9 cellular contexts compared by ENCODE assay signal in the genomic region with DNA sequence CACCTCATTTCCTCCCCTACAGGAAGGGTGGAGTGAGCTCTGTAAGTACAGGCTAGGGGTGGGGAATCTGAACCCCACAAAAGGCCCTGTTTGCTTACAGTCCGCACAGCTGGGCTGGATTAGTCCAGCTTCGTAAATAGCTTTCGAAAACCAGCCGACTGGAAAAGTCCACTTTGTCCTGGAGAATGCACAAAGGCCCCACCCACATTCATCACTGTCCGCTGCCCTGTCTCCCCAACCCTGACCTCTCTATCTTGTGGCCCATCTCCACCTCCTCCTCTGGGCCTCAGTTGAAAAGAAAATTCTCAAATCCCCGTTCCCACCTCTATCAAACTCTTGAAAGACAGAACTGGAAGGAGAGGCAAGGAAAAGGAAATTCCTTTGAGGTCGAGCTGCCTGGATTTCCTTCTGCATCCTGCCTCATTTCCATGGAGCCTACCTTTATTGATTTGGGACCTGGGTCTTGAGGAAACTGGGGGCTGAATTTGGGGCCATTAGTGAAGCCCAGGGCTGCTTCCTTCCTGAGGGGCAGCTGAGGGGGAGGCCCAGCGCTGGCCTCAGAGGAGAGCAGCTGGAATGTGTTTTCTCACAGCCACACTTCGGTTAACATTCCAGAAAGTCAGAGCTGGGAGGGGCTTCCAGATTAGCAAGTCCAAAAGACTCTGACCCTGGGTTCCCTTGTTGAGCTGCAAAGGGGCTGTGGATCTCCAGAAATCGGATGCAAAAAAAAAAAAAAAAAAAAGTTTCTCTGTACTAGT.
DNase-seq lines count a peak whose midpoint lies in the region; ATAC-seq and TF ChIP-seq lines count a peak whose summit lies in the region.
"Had no signal": no experiment of that assay in that cellular context is flagged by ENCODE, and none has a peak within 500 bp of the region (broad histone marks: within the 10 kb centered on the region; RNA-seq: fewer than 3 reads in every experiment).

No MANE protein-coding gene starts in this region.

- H3K4me3 ChIP-seq in SJCRH30 (peak overlapping the region; percentile 34), fibroblast of villous mesenchyme (ENCODE audit: low read depth, low read length) (peak overlapping the region; percentile 22), urinary bladder (ENCODE audit: low read depth, low read length) (no peak overlapping the region)
- no peak overlapping the region for H3K4me3 ChIP-seq in naive thymus-derived CD4-positive, alpha-beta T cell (ENCODE audit: low read length)

- H3K36me3 Mint-ChIP-seq in naive thymus-derived CD4-positive, alpha-beta T cell, result peaks cover 0 to 4% (median 0%) of the 10 kb centered on the region in 5 donors

- no peak overlapping the region for H3K27ac Mint-ChIP-seq in naive thymus-derived CD4-positive, alpha-beta T cell
- H3K27ac Mint-ChIP-seq: activated CD8-positive, alpha-beta T cell treated with anti-CD3 and anti-CD28 coated beads for 36 hours had no signal

- H3K4me1 Mint-ChIP-seq in naive thymus-derived CD4-positive, alpha-beta T cell, result peaks cover 0 to 2% (median 2%) of the 10 kb centered on the region in 7 donors

- POLR2A ChIA-PET in naive thymus-derived CD4-positive, alpha-beta T cell (lab: Charles Lee), result no interaction called here

- intact Hi-C loops in naive thymus-derived CD4-positive, alpha-beta T cell (cut with micrococcal nuclease), result no loop called here

- CTCF ChIA-PET in naive thymus-derived CD4-positive, alpha-beta T cell (lab: Charles Lee), result no interaction called here

- ATAC-seq in naive thymus-derived CD4-positive, alpha-beta T cell, result no peak
- ATAC-seq: activated CD8-positive, alpha-beta T cell treated with anti-CD3 and anti-CD28 coated beads for 36 hours had no signal

- H3K4me3 Mint-ChIP-seq in naive thymus-derived CD4-positive, alpha-beta T cell, result no peak overlapping the region
- H3K4me3 Mint-ChIP-seq: activated CD8-positive, alpha-beta T cell treated with anti-CD3 and anti-CD28 coated beads for 36 hours had no signal

- 16% methylated on average over 10 of the region's 10 CpGs for WGBS in urinary bladder

- peak; percentile 80 to 86 for DNase-seq in SJCRH30
- DNase-seq in fibroblast of villous mesenchyme (ENCODE audit: low read depth), result peak; percentile 99
- DNase-seq in myocyte (ENCODE audit: low read depth), result peak; percentile 63
- DNase-seq in naive thymus-derived CD4-positive, alpha-beta T cell, result no peak
- no peak for DNase-seq in stimulated activated CD4-positive, alpha-beta T cell treated with anti-CD3 and anti-CD28 coated beads, Interleukin-4, amount 100 ng/mL, for 4 hours
- no peak for DNase-seq in DMS79 (lab: John Stamatoyannopoulos, UW)
- DNase-seq: activated CD8-positive, alpha-beta T cell treated with anti-CD3 and anti-CD28 coated beads for 36 hours; NCI-H524 treated with DMSO at 0.1 percent for 48 hours had no signal

- no peaks in the 10 kb centered on the region for H3K27me3 ChIP-seq in SJCRH30
- H3K27me3 ChIP-seq in naive thymus-derived CD4-positive, alpha-beta T cell (ENCODE audit: control insufficient read depth in 2 of 2, insufficient read depth in 2 of 2, low read length in 2 of 2), result no peaks in the 10 kb centered on the region

- H3K36me3 ChIP-seq in SJCRH30 (no peaks in the 10 kb centered on the region), urinary bladder (ENCODE audit: insufficient read depth) (no peaks in the 10 kb centered on the region)
- no peaks in the 10 kb centered on the region for H3K36me3 ChIP-seq in naive thymus-derived CD4-positive, alpha-beta T cell (ENCODE audit: control insufficient read depth in 2 of 3, insufficient read depth in 3 of 3, low read length in 3 of 3)

- H3K4me1 ChIP-seq in SJCRH30 (peaks cover 32% of the 10 kb centered on the region), urinary bladder (ENCODE audit: insufficient read depth) (no peaks in the 10 kb centered on the region)
- no peaks in the 10 kb centered on the region for H3K4me1 ChIP-seq in naive thymus-derived CD4-positive, alpha-beta T cell (ENCODE audit: control insufficient read depth in 2 of 2, insufficient read depth in 2 of 2, low read length in 2 of 2)

- TF ChIP-seq CTCF in fibroblast of villous mesenchyme (IDR thresholded peaks at IDR 0.05; ENCODE audit: insufficient read depth, low read depth, low read length), result no peak

- H3K9me3 ChIP-seq in SJCRH30 (replicated peaks), result no peaks in the 10 kb centered on the region
- H3K9me3 ChIP-seq in naive thymus-derived CD4-positive, alpha-beta T cell (ENCODE audit: control insufficient read depth in 2 of 3, low read length in 3 of 3), result no peaks in the 10 kb centered on the region

- H3K27ac ChIP-seq in SJCRH30 (peak overlapping the region; percentile 95), urinary bladder (ENCODE audit: low read depth) (peak overlapping the region; percentile 78)
- H3K27ac ChIP-seq in naive thymus-derived CD4-positive, alpha-beta T cell (ENCODE audit: low read depth, low read length), result no peak overlapping the region

- H3K9me3 Mint-ChIP-seq in naive thymus-derived CD4-positive, alpha-beta T cell, result peaks cover 0 to 6% (median 3%) of the 10 kb centered on the region in 11 donors

- peaks cover 0 to 6% (median 2%) of the 10 kb centered on the region in 5 donors for H3K27me3 Mint-ChIP-seq in naive thymus-derived CD4-positive, alpha-beta T cell

Comparison
In these comparisons a context has a peak if more than half of its experiments do, and no peak if none do; other contexts are left out.
1. DNase-seq: peak in SJCRH30 (2 of 2), fibroblast of villous mesenchyme (single experiment) and myocyte (single experiment); none in naive thymus-derived CD4-positive, alpha-beta T cell (0 of 9), stimulated activated CD4-positive, alpha-beta T cell treated with anti-CD3 and anti-CD28 coated beads, Interleukin-4, amount 100 ng/mL, for 4 hours (0 of 2) and DMS79 (single experiment).
2. H3K4me3 ChIP-seq: peak in SJCRH30 (single experiment) and fibroblast of villous mesenchyme (single experiment); none in urinary bladder (single experiment) and naive thymus-derived CD4-positive, alpha-beta T cell (single experiment).